10 cellular contexts compared by ENCODE assay signal in the genomic region with DNA sequence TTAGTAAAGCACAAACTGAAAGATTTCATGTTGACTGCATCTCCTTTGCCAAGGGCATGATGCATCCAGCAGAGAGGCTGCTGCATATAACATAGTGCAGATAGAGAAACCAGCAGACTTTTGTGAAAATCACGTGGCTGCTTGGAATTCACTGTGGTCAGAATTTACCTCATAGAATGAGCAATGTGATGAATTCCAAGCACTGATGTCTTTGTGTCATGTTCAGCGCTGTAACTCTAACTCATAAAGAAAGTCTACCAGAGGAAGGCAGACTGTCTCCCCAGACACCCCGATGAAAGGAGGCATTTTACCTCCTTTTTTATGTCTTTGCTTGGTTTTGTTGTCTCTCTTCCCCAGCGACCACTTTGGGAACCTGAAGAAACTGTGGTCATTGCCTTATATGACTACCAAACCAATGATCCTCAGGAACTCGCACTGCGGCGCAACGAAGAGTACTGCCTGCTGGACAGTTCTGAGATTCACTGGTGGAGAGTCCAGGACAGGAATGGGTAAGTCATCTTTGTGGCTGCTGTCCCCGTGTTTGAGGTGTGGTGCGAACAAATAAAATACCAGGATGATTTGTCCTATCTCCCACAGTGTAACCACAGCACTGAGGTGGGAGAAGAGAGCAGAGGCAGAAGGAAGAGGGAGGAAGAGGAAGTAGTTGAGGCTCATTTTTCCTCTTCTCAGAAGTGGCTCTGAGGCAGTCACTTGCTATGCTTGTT. TPM values are rescaled to one million over a fixed set of nuclear protein-coding genes. Genes with fewer than 3 reads are reported as not detected.
A peak's percentile ranks its signal among the peaks of the same experiment; 100 is the strongest.
DNase-seq lines count a peak whose midpoint lies in the region; ATAC-seq, FAIRE-seq and TF ChIP-seq lines count a peak whose summit lies in the region.
"Had no signal": no experiment of that assay in that cellular context is flagged by ENCODE, and none has a peak within 500 bp of the region (broad histone marks: within the 10 kb centered on the region; RNA-seq: fewer than 3 reads in every experiment).

No MANE protein-coding gene starts in this region.

- DNase-seq in activated gamma-delta T cell treated with Interleukin-2 at 50 U/mL for 16 hours (peak; percentile 24), activated gamma-delta T cell (lab: John Stamatoyannopoulos, UW) (no peak), hepatocyte (ENCODE audit: low spot score) (peak; percentile 15), NCI-H526 treated with DMSO at 0.1 percent for 48 hours (lab: John Stamatoyannopoulos, UW) (no peak), frontal cortex (ENCODE audit: low spot score in 2 of 2) (no peak), upper lobe of left lung (no peak), NCI-H2196 (lab: John Stamatoyannopoulos, UW; ENCODE audit: unreplicated experiment) (no peak)
- peak; percentile 87 for DNase-seq in activated CD8-positive, alpha-beta memory T cell treated with anti-CD3 and anti-CD28 coated beads for 24 hours

- H2AFZ ChIP-seq in hepatocyte: no peak overlapping the region

- FAIRE-seq in frontal cortex (lab: Jason Lieb, UNC): no peak

- no peaks in the 10 kb centered on the region for H3K36me3 ChIP-seq in hepatocyte (replicated peaks; ENCODE audit: insufficient read depth, low read depth)
- no peaks in the 10 kb centered on the region for H3K36me3 ChIP-seq in upper lobe of left lung

- no peak overlapping the region for H3K4me2 ChIP-seq in hepatocyte

- no peak for ATAC-seq in upper lobe of left lung (ENCODE audit: low FRiP score in 2 of 2)

- 89% methylated on average over 10 of the region's 10 CpGs for WGBS in hepatocyte (ENCODE audit: low lambda C conversion rate, missing lambda C conversion rate)
- 80 to 89% methylated on average over 10 of the region's 10 CpGs for WGBS in upper lobe of left lung, 2 donors

- TF ChIP-seq CTCF in hepatocyte (IDR thresholded peaks at IDR 0.05; ENCODE audit: poor library complexity) (no peak), upper lobe of left lung (IDR thresholded peaks at IDR 0.05) (no peak)

- H3K4me3 ChIP-seq in hepatocyte (no peak overlapping the region), upper lobe of left lung (no peak overlapping the region)

- H3K27ac ChIP-seq in hepatocyte (no peak overlapping the region), upper lobe of left lung (no peak overlapping the region)

- H3K4me1 ChIP-seq in hepatocyte (ENCODE audit: insufficient read depth) (no peaks in the 10 kb centered on the region), upper lobe of left lung (no peaks in the 10 kb centered on the region)

- TF ChIP-seq EP300 in upper lobe of left lung (IDR thresholded peaks at IDR 0.05): no peak

- no peaks in the 10 kb centered on the region for H4K20me1 ChIP-seq in hepatocyte (ENCODE audit: insufficient read depth, poor library complexity, severe bottlenecking)

- H3K9me2 ChIP-seq in hepatocyte (replicated peaks; ENCODE audit: insufficient read depth): no peaks in the 10 kb centered on the region

- no peaks in the 10 kb centered on the region for H3K9me3 ChIP-seq in hepatocyte (ENCODE audit: low read depth)
- no peaks in the 10 kb centered on the region for H3K9me3 ChIP-seq in upper lobe of left lung

- no peaks in the 10 kb centered on the region for H3K27me3 ChIP-seq in hepatocyte
- no peaks in the 10 kb centered on the region for H3K27me3 ChIP-seq in upper lobe of left lung

- H3K79me2 ChIP-seq in hepatocyte: no peaks in the 10 kb centered on the region

- TF ChIP-seq POLR2A in upper lobe of left lung (IDR thresholded peaks at IDR 0.05): no peak

RNA-seq across cellular contexts. Expression of a gene that starts 42.0 kb away (rescaled TPM):
- 0.20 TPM in 2 replicates for total RNA-seq in hepatocyte
- 0.18 TPM in 1 of 2 replicates, not detected in the other for polyA plus RNA-seq in hepatocyte
- not detected for total RNA-seq in frontal cortex
- total RNA-seq in upper lobe of left lung: 10 to 100 TPM in 1 of 6 donors, 1 to 10 TPM in 5; 5.0 to 15.2 (median 7.0) TPM
- total RNA-seq: neural crest cell had no signal

RNA-seq across cellular contexts. Expression of a gene that starts 43.3 kb away (rescaled TPM):
- 24.8 and 44.9 TPM in 2 replicates for total RNA-seq in hepatocyte
- polyA plus RNA-seq in hepatocyte: 24.2 and 30.2 TPM in 2 replicates
- total RNA-seq in frontal cortex: 71.7 TPM
- total RNA-seq in upper lobe of left lung: 10 to 100 TPM; 39.6 to 71.8 (median 47.7) TPM

RNA-seq across cellular contexts. Expression of a gene that starts 56.6 kb away (rescaled TPM):
- total RNA-seq in hepatocyte (not detected in 2 replicates), frontal cortex (not detected), upper lobe of left lung (not detected)
- polyA plus RNA-seq in hepatocyte: not detected in 2 replicates
- total RNA-seq: NCI-H460, neural crest cell had no signal

Comparison
In these comparisons a context has a peak if more than half of its experiments do, and no peak if none do; other contexts are left out.
1. DNase-seq: peak in activated gamma-delta T cell treated with Interleukin-2 at 50 U/mL for 16 hours (single experiment), activated CD8-positive, alpha-beta memory T cell treated with anti-CD3 and anti-CD28 coated beads for 24 hours (single experiment) and hepatocyte (single experiment); none in activated gamma-delta T cell (single experiment), NCI-H526 treated with DMSO at 0.1 percent for 48 hours (single experiment), frontal cortex (0 of 2), upper lobe of left lung (0 of 2) and NCI-H2196 (single experiment).